Comparison of ENCODE assay signal across 22 cellular contexts in genomic region chr6:28402197-28402596, GRCh38. TPM values are rescaled to one million over a fixed set of nuclear protein-coding genes. Genes with fewer than 3 reads are reported as not detected.
DNase-seq lines count a peak whose midpoint lies in the region; ATAC-seq, FAIRE-seq and TF ChIP-seq lines count a peak whose summit lies in the region.
"Had no signal": no experiment of that assay in that cellular context is flagged by ENCODE, and none has a peak within 500 bp of the region (broad histone marks: within the 10 kb centered on the region; RNA-seq: fewer than 3 reads in every experiment).

No MANE protein-coding gene starts in this region.

- no peaks in the 10 kb centered on the region for H3K9me3 ChIP-seq in HEK293 (ENCODE audit: control insufficient read depth, insufficient read depth, low read depth, low read length)
- H3K9me3 ChIP-seq: SK-N-SH had no signal

- FAIRE-seq in GM12891 (lab: Jason Lieb, UNC) (no peak), GM19239 (lab: Jason Lieb, UNC) (no peak)

- H3K36me3 ChIP-seq in HEK293 (ENCODE audit: control insufficient read depth in 2 of 2, insufficient read depth in 1 of 2, low read length in 2 of 2) = peaks cover 0 to 10% of the 10 kb centered on the region in 2 experiments; a peak in 1 of 3 replicates

- no peak for ATAC-seq in HG02588 (IDR thresholded peaks at IDR 0.05; ENCODE audit: unreplicated experiment)
- ATAC-seq: PC-3 had no signal

- POLR2A ChIA-PET in HEK293 (lab: Yijun Ruan, JAX) = interaction anchor here (0.7 to 0.9 kb wide), 2 partner anchors 261 to 278 kb away, joined by 3 read pairs; partner anchors contain the start of genes ZKSCAN8 and ZSCAN16

- no peak overlapping the region for H3K4me3 ChIP-seq in HEK293 (ENCODE audit: low read depth, low read length)

- CTCF ChIA-PET in HEK293 (lab: Yijun Ruan, JAX) = interaction anchor here (0.5 to 0.7 kb wide), 5 partner anchors 8 to 457 kb away, joined by 3 to 4 read pairs (median 3); no protein-coding TSS in a partner anchor

- no peak overlapping the region for H3K27ac ChIP-seq in HEK293 (ENCODE audit: extremely low read depth, low read depth, low read length)
- H3K27ac ChIP-seq: RWPE1 had no signal

- no peak for TF ChIP-seq POLR2A in GM12891 (IDR thresholded peaks at IDR 0.05; ENCODE audit: low read depth, low read length)

- H3K4me1 ChIP-seq in HEK293 (ENCODE audit: control insufficient read depth, insufficient read depth, low read length) = 0 out of 2 replicates have a peak, but pooled peaks cover 4% of the 10 kb centered on the region

- TF ChIP-seq CTCF in HEK293 (tag by site-specific recombination; IDR thresholded peaks at IDR 0.05) = no peak

- peak; percentile 23 for DNase-seq in DMS79 treated with DMSO at 0.1 percent for 48 hours (lab: John Stamatoyannopoulos, UW)
- DNase-seq in NCI-H69 (lab: John Stamatoyannopoulos, UW) = peak; percentile 5
- DNase-seq in kidney tubule cell (ENCODE audit: low spot score) = peak; percentile 38
- no peak for DNase-seq in GM12891 (ENCODE audit: insufficient read length, low spot score)
- DNase-seq in stimulated activated CD4-positive, alpha-beta T cell treated with anti-CD3 and anti-CD28 coated beads, Interleukin-1b, Interleukin-23, amount 100 ng/mL, for 48 hours = no peak
- DNase-seq in GM19239 (ENCODE audit: insufficient read length, low spot score) = no peak
- DNase-seq: CD4-positive, CD25-positive, alpha-beta regulatory T cell; GDM1; GOT3; HCEC 1CT; KBM-7; NCI-H1694; NCI-H2081; NCI-H2171; NCI-H524 treated with DMSO at 0.1 percent for 48 hours; PC-3; SHP77 treated with DMSO at 0.1 percent for 48 hours; SK-N-SH; T-helper 2 cell had no signal

TF ChIP-seq in HEK293, 187 proteins besides CTCF, POLR2A, EP300 and RAD21:
- TF ChIP-seq OSR2 (tag by site-specific recombination; IDR thresholded peaks at IDR 0.05) = no peak
- TF ChIP-seq ZBTB48 (tag by site-specific recombination; IDR thresholded peaks at IDR 0.05) = peak; percentile 96
- no peak for TF ChIP-seq ZNF423 (tag by site-specific recombination; IDR thresholded peaks at IDR 0.05)
- peak; percentile 17; the same call in 1 of the 2 replicates for TF ChIP-seq FEZF1 (tag by site-specific recombination; IDR thresholded peaks at IDR 0.05)

TF ChIP-seq in GM12891, 5 proteins besides CTCF, POLR2A, EP300 and RAD21:
- no peak for TF ChIP-seq PAX5 (IDR thresholded peaks at IDR 0.05; ENCODE audit: insufficient read depth, low read length, severe bottlenecking)
- no peak for TF ChIP-seq TAF1 (IDR thresholded peaks at IDR 0.05; ENCODE audit: low read depth, low read length)
- no peak for TF ChIP-seq SPI1 (IDR thresholded peaks at IDR 0.05; ENCODE audit: low read depth, low read length)
- no peak for TF ChIP-seq POU2F2 (IDR thresholded peaks at IDR 0.05; ENCODE audit: low read depth, low read length)
- TF ChIP-seq POLR2AphosphoS5 (IDR thresholded peaks at IDR 0.05; ENCODE audit: low read depth, low read length) = no peak
TF ChIP-seq in GM12891: peak in this region for 0.

RNA-seq across cellular contexts. Expression of gene ZSCAN12, which starts 2.6 kb away (rescaled TPM):
- polyA plus RNA-seq in GM12891 (2012; ENCODE audit: low read depth, missing spikeins) = 2.3 TPM

RNA-seq across cellular contexts. Expression of gene ZSCAN23, which starts 41.1 kb away (rescaled TPM):
- 0.31 TPM for polyA plus RNA-seq in GM12891 (2012; ENCODE audit: low read depth, missing spikeins)

RNA-seq across cellular contexts. Expression of gene ZKSCAN3, which starts 52.5 kb away (rescaled TPM):
- polyA plus RNA-seq in GM12891 (2012; ENCODE audit: low read depth, missing spikeins) = 0.95 TPM

Comparison
In these comparisons a context has a peak if more than half of its experiments do, and no peak if none do; other contexts are left out.
1. DNase-seq: peak in DMS79 treated with DMSO at 0.1 percent for 48 hours (single experiment), NCI-H69 (single experiment) and kidney tubule cell (single experiment); none in GM12891 (single experiment), stimulated activated CD4-positive, alpha-beta T cell treated with anti-CD3 and anti-CD28 coated beads, Interleukin-1b, Interleukin-23, amount 100 ng/mL, for 48 hours (single experiment) and GM19239 (single experiment).